In genomic region chr13:106373304-106373988, GRCh38 we compare ENCODE assay signal across 9 cellular contexts.
DNase-seq lines count a peak whose midpoint lies in the region; ATAC-seq, FAIRE-seq and TF ChIP-seq lines count a peak whose summit lies in the region.
"Had no signal": no experiment of that assay in that cellular context is flagged by ENCODE, and none has a peak within 500 bp of the region (broad histone marks: within the 10 kb centered on the region; RNA-seq: fewer than 3 reads in every experiment).

No MANE protein-coding gene starts in this region.

- H3K9me1 ChIP-seq in endothelial cell of umbilical vein (replicated peaks; ENCODE audit: control insufficient read depth, extremely low read depth, insufficient read depth, low read length): no peaks in the 10 kb centered on the region

- TF ChIP-seq CTCF in GM06990 (IDR thresholded peaks at IDR 0.05; ENCODE audit: insufficient read depth, low read length, poor library complexity, severe bottlenecking) (no peak), endothelial cell of umbilical vein (IDR thresholded peaks at IDR 0.05; ENCODE audit: extremely low read depth in 1 of 2, insufficient read depth in 1 of 2, low read depth in 1 of 2, low read length in 2 of 2) (no peak), suprapubic skin (IDR thresholded peaks at IDR 0.05) (no peak)

- peak; percentile 64 for ATAC-seq in GM21737 (IDR thresholded peaks at IDR 0.05; ENCODE audit: unreplicated experiment)

- H3K36me3 ChIP-seq in GM06990 (ENCODE audit: control insufficient read depth, insufficient read depth, low read length) (no peaks in the 10 kb centered on the region), endothelial cell of umbilical vein (ENCODE audit: control insufficient read depth in 2 of 2, extremely low read depth in 1 of 2, insufficient read depth in 2 of 2, low read length in 2 of 2) (no peaks in the 10 kb centered on the region), suprapubic skin (no peaks in the 10 kb centered on the region)

- H3K27me3 ChIP-seq in GM06990 (replicated peaks; ENCODE audit: control insufficient read depth, insufficient read depth, low read length): no peaks in the 10 kb centered on the region
- H3K27me3 ChIP-seq in endothelial cell of umbilical vein (ENCODE audit: control insufficient read depth in 2 of 2, insufficient read depth in 2 of 2, low read length in 2 of 2): no peaks in the 10 kb centered on the region
- H3K27me3 ChIP-seq in suprapubic skin: no peaks in the 10 kb centered on the region

- H3K4me3 ChIP-seq in GM06990 (replicated peaks; ENCODE audit: low read depth, low read length) (no peak overlapping the region), endothelial cell of umbilical vein (replicated peaks in 1 of 3; ENCODE audit: insufficient read depth in 1 of 3, low read depth in 1 of 3, low read length in 3 of 3) (no peak overlapping the region), suprapubic skin (no peak overlapping the region)

- H3K4me1 ChIP-seq in endothelial cell of umbilical vein (ENCODE audit: control insufficient read depth, extremely low read depth, insufficient read depth, low read length) (peaks cover 40% of the 10 kb centered on the region), suprapubic skin (peaks cover 3% of the 10 kb centered on the region)

- no peaks in the 10 kb centered on the region for H3K79me2 ChIP-seq in endothelial cell of umbilical vein (ENCODE audit: control insufficient read depth, insufficient read depth, low read length)

- dilution Hi-C loops in endothelial cell of umbilical vein (cut with MboI; ENCODE audit: extremely low pct_ligation_motif_present, low sequenced_read_pairs): no loop called here

- POLR2A ChIA-PET in endothelial cell of umbilical vein (lab: Charles Lee): interaction anchor here (1.0 kb wide), 1 partner anchor 24 kb away, joined by 3 read pairs; no protein-coding TSS in a partner anchor

- CTCF ChIA-PET in endothelial cell of umbilical vein (lab: Charles Lee): interaction anchor here (1.6 kb wide), 1 partner anchor 963 kb away, joined by 3 read pairs; no protein-coding TSS in a partner anchor

- DNase-seq in GM06990 (ENCODE audit: extremely low read depth, insufficient read length) (peak; percentile 19), Kasumi-1 (lab: John Stamatoyannopoulos, UW) (peak; percentile 40 to 48), endothelial cell of umbilical vein (ENCODE audit: low read depth, low spot score) (no peak), T-helper 1 cell (no peak), GDM1 (lab: John Stamatoyannopoulos, UW) (no peak), suprapubic skin (ENCODE audit: low spot score in 2 of 2) (no peak)
- DNase-seq in central memory CD4-positive, alpha-beta T cell: no peak

- peak overlapping the region; percentile 73 for H3K4me2 ChIP-seq in endothelial cell of umbilical vein (ENCODE audit: insufficient read depth, low read length)

- H3K9me3 ChIP-seq in endothelial cell of umbilical vein (replicated peaks; ENCODE audit: control insufficient read depth, insufficient read depth, low read length) (no peaks in the 10 kb centered on the region), suprapubic skin (no peaks in the 10 kb centered on the region)

- peak overlapping the region; percentile 60 for H3K9ac ChIP-seq in endothelial cell of umbilical vein (replicated peaks; ENCODE audit: extremely low read depth, insufficient read depth, low read length)

- no peaks in the 10 kb centered on the region for H4K20me1 ChIP-seq in endothelial cell of umbilical vein (replicated peaks; ENCODE audit: control insufficient read depth, extremely low read depth, insufficient read depth, low read length)

- BruUV-seq in endothelial cell of umbilical vein (replicated peaks; lab: Mats Ljungman, UMichigan): no TSS peak

- WGBS in suprapubic skin: 54% methylated on average over 7 of the region's 7 CpGs

- H2AFZ ChIP-seq in endothelial cell of umbilical vein (ENCODE audit: low read depth, low read length): no peak overlapping the region

- no peak for FAIRE-seq in endothelial cell of umbilical vein (lab: Jason Lieb, UNC)

- intact Hi-C loops in endothelial cell of umbilical vein (cut with micrococcal nuclease): loop anchor here (1.0 to 10.0 kb wide), 8 partner anchors 24 to 929 kb away; no protein-coding TSS in a partner anchor

- peak overlapping the region; percentile 66 for H3K27ac ChIP-seq in endothelial cell of umbilical vein (ENCODE audit: insufficient read depth, low read depth, low read length)
- H3K27ac ChIP-seq in suprapubic skin: no peak overlapping the region
- H3K27ac ChIP-seq: epithelial cell of prostate had no signal

- no peak for TF ChIP-seq POLR2A in endothelial cell of umbilical vein (IDR thresholded peaks at IDR 0.05; ENCODE audit: low read depth, low read length)
- TF ChIP-seq POLR2A in suprapubic skin (IDR thresholded peaks at IDR 0.05): no peak

- no peak for TF ChIP-seq EP300 in suprapubic skin (IDR thresholded peaks at IDR 0.05)

TF ChIP-seq in endothelial cell of umbilical vein, 7 proteins besides CTCF, POLR2A, EP300 and RAD21:
- TF ChIP-seq EZH2 (IDR thresholded peaks at IDR 0.05; ENCODE audit: borderline replicate concordance, low read depth, low read length, severe bottlenecking): no peak
- no peak for TF ChIP-seq FOS (IDR thresholded peaks at IDR 0.05; ENCODE audit: borderline replicate concordance, insufficient read depth, low read length)
- no peak for TF ChIP-seq MAX (IDR thresholded peaks at IDR 0.05; ENCODE audit: insufficient read depth, insufficient read length)
- TF ChIP-seq MYC (IDR thresholded peaks at IDR 0.05; ENCODE audit: low read depth, low read length): no peak
- no peak for TF ChIP-seq POLR2AphosphoS5 (IDR thresholded peaks at IDR 0.05; ENCODE audit: insufficient read depth, low read depth, low read length)
- TF ChIP-seq JUN (IDR thresholded peaks at IDR 0.05; ENCODE audit: borderline replicate concordance, insufficient read depth, insufficient read length, low read depth): no peak
- TF ChIP-seq GATA2 (IDR thresholded peaks at IDR 0.05; ENCODE audit: insufficient read depth, insufficient read length, low read depth, low read length): no peak

Comparison
In these comparisons a context has a peak if more than half of its experiments do, and no peak if none do; other contexts are left out.
1. DNase-seq: peak in GM06990 (single experiment) and Kasumi-1 (2 of 2); none in endothelial cell of umbilical vein (single experiment), T-helper 1 cell (0 of 5), GDM1 (single experiment), central memory CD4-positive, alpha-beta T cell (single experiment) and suprapubic skin (0 of 2).